In the genomic region with DNA sequence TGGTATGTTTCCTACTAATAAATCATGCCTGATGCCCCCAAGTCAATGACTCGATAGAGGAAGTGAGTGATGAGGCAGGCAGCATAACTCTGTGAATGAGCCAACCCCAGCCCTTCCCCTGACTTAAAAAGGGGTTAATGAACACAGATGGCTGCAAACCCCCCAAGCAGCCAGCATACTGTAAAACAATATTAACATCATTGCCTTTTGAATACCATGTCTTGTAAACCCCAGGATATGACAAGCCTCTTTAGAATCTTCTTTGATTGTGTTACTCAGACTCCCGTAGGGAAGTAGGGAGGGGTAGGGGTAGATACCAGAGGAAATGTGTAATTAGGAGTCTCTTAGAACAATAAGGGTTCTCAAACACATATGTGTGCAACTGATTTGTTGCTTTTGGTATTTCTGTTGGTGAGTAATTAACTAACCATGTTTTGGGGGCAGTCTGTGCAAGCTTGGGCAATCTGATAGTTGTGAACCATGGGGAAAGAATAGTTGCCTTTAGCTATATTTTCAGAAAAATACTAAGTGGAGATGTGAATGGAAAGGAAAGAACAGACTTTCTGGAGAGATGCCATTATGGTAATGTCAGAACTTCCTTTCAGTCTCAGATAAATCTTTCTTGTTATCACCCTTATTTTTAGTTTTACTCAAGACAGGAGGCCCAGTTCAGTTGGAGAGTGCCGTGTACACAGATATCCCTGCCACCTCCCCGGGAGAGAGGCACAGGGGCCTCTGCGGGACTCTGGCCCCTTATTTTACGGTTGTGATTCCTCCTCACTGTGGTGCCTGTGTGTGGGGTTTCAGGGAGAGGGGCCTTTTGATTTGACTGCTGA, we compare ENCODE assay signal across 10 cellular contexts.
DNase-seq lines count a peak whose midpoint lies in the region; ATAC-seq and TF ChIP-seq lines count a peak whose summit lies in the region.
"Had no signal": no experiment of that assay in that cellular context is flagged by ENCODE, and none has a peak within 500 bp of the region (broad histone marks: within the 10 kb centered on the region; RNA-seq: fewer than 3 reads in every experiment).

No MANE protein-coding gene starts in this region.

- no peak overlapping the region for H3K4me3 Mint-ChIP-seq in progenitor cell of endocrine pancreas (ENCODE audit: low read depth)

- H3K4me3 ChIP-seq in SK-N-SH (ENCODE audit: low read depth in 2 of 2, low read length in 1 of 2) (peak overlapping the region in 1 of 2 experiments; percentile 25; a peak in 1 of 4 replicates), fibroblast of villous mesenchyme (ENCODE audit: low read depth, low read length) (no peak overlapping the region)

- H3F3A ChIP-seq in SK-N-SH (replicated peaks; ENCODE audit: insufficient read depth) = peaks cover 22% of the 10 kb centered on the region

- H3K9me3 ChIP-seq in SK-N-SH = no peaks in the 10 kb centered on the region

- DNase-seq in HCEC 1CT (peak; percentile 100), SK-N-SH (no peak), fibroblast of villous mesenchyme (ENCODE audit: low read depth) (peak; percentile 69), retina (peak; percentile 58), progenitor cell of endocrine pancreas (ENCODE audit: low spot score, unreplicated experiment) (no peak), NCI-H2171 (lab: John Stamatoyannopoulos, UW) (no peak)
- DNase-seq: amygdala; stimulated activated CD4-positive, alpha-beta T cell treated with anti-CD3 and anti-CD28 coated beads, Interleukin-15, amount 100 ng/mL, for 24 hours had no signal

- no peaks in the 10 kb centered on the region for H3K36me3 Mint-ChIP-seq in progenitor cell of endocrine pancreas (ENCODE audit: insufficient read depth)

- peaks cover 2% of the 10 kb centered on the region for H3K4me1 Mint-ChIP-seq in progenitor cell of endocrine pancreas (ENCODE audit: low read depth)

- CTCF ChIA-PET in SK-N-SH (lab: Yijun Ruan, JAX) = no interaction called here

- no peak for TF ChIP-seq RAD21 in SK-N-SH (IDR thresholded peaks at IDR 0.05; ENCODE audit: low read length)

- peaks cover 12% of the 10 kb centered on the region; the same call in 1 of the 2 replicates for H3K79me2 ChIP-seq in SK-N-SH (ENCODE audit: insufficient read depth)

- H3K36me3 ChIP-seq in SK-N-SH (replicated peaks in 1 of 2; ENCODE audit: control insufficient read depth in 1 of 2, insufficient read depth in 2 of 2, low read length in 1 of 2) = no peaks in the 10 kb centered on the region

- H4K20me1 ChIP-seq in SK-N-SH (ENCODE audit: insufficient read depth) = no peaks in the 10 kb centered on the region

- H3K9me3 Mint-ChIP-seq in progenitor cell of endocrine pancreas (ENCODE audit: low read depth) = peaks cover 4% of the 10 kb centered on the region

- H3K9me2 ChIP-seq in SK-N-SH = no peaks in the 10 kb centered on the region

- TF ChIP-seq CTCF in SK-N-SH (IDR thresholded peaks at IDR 0.05) = no peak
- no peak for TF ChIP-seq CTCF in fibroblast of villous mesenchyme (IDR thresholded peaks at IDR 0.05; ENCODE audit: insufficient read depth, low read depth, low read length)
- TF ChIP-seq CTCF in progenitor cell of endocrine pancreas (IDR thresholded peaks at IDR 0.05; ENCODE audit: unreplicated experiment) = no peak

- peak overlapping the region; percentile 65 for H3K4me2 ChIP-seq in SK-N-SH

- no peaks in the 10 kb centered on the region for H3K27me3 ChIP-seq in SK-N-SH (ENCODE audit: insufficient read depth)

- H3K4me1 ChIP-seq in SK-N-SH (ENCODE audit: control insufficient read depth in 1 of 2, insufficient read depth in 2 of 2, low read depth in 1 of 2, low read length in 1 of 2) = peaks cover 0 to 31% of the 10 kb centered on the region in 2 experiments; a peak in 3 of 4 replicates

- no peak overlapping the region for H3K27ac Mint-ChIP-seq in progenitor cell of endocrine pancreas

- peak overlapping the region; percentile 74 to 99; a peak in 3 of 4 replicates for H3K27ac ChIP-seq in SK-N-SH (ENCODE audit: low read depth in 2 of 2, low read length in 1 of 2)

- peak overlapping the region; percentile 85 for H3K9ac ChIP-seq in SK-N-SH

- TF ChIP-seq EP300 in SK-N-SH (IDR thresholded peaks at IDR 0.05; ENCODE audit: borderline replicate concordance in 1 of 2, low read depth in 1 of 2, low read length in 1 of 2) = peak; percentile 45 to 98; a peak in 2 of 4 replicates

- WGBS in SK-N-SH (ENCODE audit: low lambda C conversion rate) = 10% methylated on average over 6 of the region's 6 CpGs

- H3K27me3 Mint-ChIP-seq in progenitor cell of endocrine pancreas = no peaks in the 10 kb centered on the region

- peak overlapping the region; percentile 37; the same call in 1 of the 2 replicates for H2AFZ ChIP-seq in SK-N-SH (ENCODE audit: low read depth)

- POLR2A ChIA-PET in SK-N-SH (lab: Yijun Ruan, JAX) = no interaction called here

- no peak for ATAC-seq in HG03175 (IDR thresholded peaks at IDR 0.05; ENCODE audit: unreplicated experiment)
- ATAC-seq in HG03108 (IDR thresholded peaks at IDR 0.05; ENCODE audit: unreplicated experiment) = no peak

TF ChIP-seq in SK-N-SH, 30 proteins besides CTCF, POLR2A, EP300 and RAD21 (continues in another document):
- TF ChIP-seq IRF3 (IDR thresholded peaks at IDR 0.05; ENCODE audit: low read depth, low read length) (no peak), EZH2phosphoT487 (IDR thresholded peaks at IDR 0.05; ENCODE audit: borderline replicate concordance, low read depth) (no peak), RFX5 (IDR thresholded peaks at IDR 0.05; ENCODE audit: low read length) (no peak), USF1 (IDR thresholded peaks at IDR 0.05; ENCODE audit: borderline replicate concordance, low read depth) (no peak; the same call in 1 of the 2 replicates), SMC3 (IDR thresholded peaks at IDR 0.05; ENCODE audit: low read depth, low read length) (no peak), GATA2 (CRISPR knock-in tag; IDR thresholded peaks at IDR 0.05) (no peak), POLR2AphosphoS5 (IDR thresholded peaks at IDR 0.05; ENCODE audit: low read depth, low read length) (peak; percentile 63; the same call in 1 of the 2 replicates), FOXJ3 (CRISPR knock-in tag; IDR thresholded peaks at IDR 0.05) (no peak), TAF1 (IDR thresholded peaks at IDR 0.05; ENCODE audit: borderline replicate concordance, low read depth, low read length) (0 out of 2 replicates have a peak, but pooled peaks have one; percentile 21), RXRA (IDR thresholded peaks at IDR 0.05; ENCODE audit: borderline replicate concordance, low read depth) (peak; percentile 81), YY1 (IDR thresholded peaks at IDR 0.05; ENCODE audit: low read depth) (0 out of 2 replicates have a peak, but pooled peaks have one; percentile 10), SIN3A (IDR thresholded peaks at IDR 0.05; ENCODE audit: borderline replicate concordance, low read depth, low read length) (0 out of 2 replicates have a peak, but pooled peaks have one; percentile 27), CHD2 (IDR thresholded peaks at IDR 0.05; ENCODE audit: low read length, partially characterized antibody) (no peak), RCOR1 (IDR thresholded peaks at IDR 0.05; ENCODE audit: low read length) (no peak), ZBTB33 (IDR thresholded peaks at IDR 0.05; ENCODE audit: borderline replicate concordance, low read depth) (peak; percentile 64), NFIC (IDR thresholded peaks at IDR 0.05; ENCODE audit: borderline replicate concordance) (peak; percentile 75), FOXM1 (IDR thresholded peaks at IDR 0.05; ENCODE audit: low read depth) (peak; percentile 96), TCF12 (IDR thresholded peaks at IDR 0.05) (peak; percentile 96), MEF2A (IDR thresholded peaks at IDR 0.05; ENCODE audit: borderline replicate concordance, low read depth) (peak; percentile 59)
- TF ChIP-seq, protein P1, sequence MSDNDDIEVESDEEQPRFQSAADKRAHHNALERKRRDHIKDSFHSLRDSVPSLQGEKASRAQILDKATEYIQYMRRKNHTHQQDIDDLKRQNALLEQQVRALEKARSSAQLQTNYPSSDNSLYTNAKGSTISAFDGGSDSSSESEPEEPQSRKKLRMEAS (IDR thresholded peaks at IDR 0.05; ENCODE audit: low read depth) = 0 out of 2 replicates have a peak, but pooled peaks have one; percentile 27

Comparison
In these comparisons a context has a peak if more than half of its experiments do, and no peak if none do; other contexts are left out.
1. DNase-seq: peak in HCEC 1CT (single experiment), fibroblast of villous mesenchyme (single experiment) and retina (single experiment); none in SK-N-SH (single experiment), progenitor cell of endocrine pancreas (single experiment) and NCI-H2171 (single experiment).